18 cellular contexts compared by ENCODE assay signal in the genomic region with DNA sequence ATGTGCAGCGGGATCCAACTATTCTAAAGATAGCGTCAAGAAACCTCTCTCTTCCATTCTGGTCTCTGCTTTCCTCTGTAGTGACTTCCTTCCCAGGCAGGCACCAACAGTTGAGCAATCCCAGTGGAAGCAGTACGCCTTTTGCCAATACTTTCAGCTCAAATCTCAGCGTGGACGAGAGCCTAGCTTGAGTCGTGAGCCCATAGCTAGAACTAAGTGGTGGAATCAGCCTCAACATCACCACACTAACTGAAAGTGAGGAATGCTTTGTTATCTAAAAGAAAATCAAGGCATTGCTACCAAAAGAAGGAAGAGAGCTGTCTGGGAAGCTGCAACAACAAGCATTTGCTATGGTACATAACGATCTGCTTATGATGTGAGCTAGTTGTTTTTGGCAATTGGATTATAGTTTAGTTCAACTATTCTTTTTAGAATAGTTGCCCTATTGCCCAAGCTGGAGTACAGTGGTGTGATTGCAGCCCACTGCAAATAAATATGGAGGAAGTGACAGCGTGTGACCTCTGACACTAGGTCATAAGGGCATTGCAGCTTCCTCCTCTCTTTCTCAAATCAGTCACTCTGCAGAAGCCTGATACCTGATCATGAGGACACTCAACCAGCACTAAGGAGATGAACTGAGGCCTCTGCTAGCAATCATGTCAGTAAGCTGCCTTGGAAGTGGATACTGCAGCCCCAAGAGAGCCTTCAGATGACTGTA. TPM values are rescaled to one million over a fixed set of nuclear protein-coding genes. Genes with fewer than 3 reads are reported as not detected.
DNase-seq lines count a peak whose midpoint lies in the region; ATAC-seq, FAIRE-seq and TF ChIP-seq lines count a peak whose summit lies in the region.
"Had no signal": no experiment of that assay in that cellular context is flagged by ENCODE, and none has a peak within 500 bp of the region (broad histone marks: within the 10 kb centered on the region; RNA-seq: fewer than 3 reads in every experiment).

No MANE protein-coding gene starts in this region.

- H3K36me3 ChIP-seq in GM23338 (ENCODE audit: insufficient read depth), result no peaks in the 10 kb centered on the region
- H3K36me3 ChIP-seq in OCI-LY7 (ENCODE audit: insufficient read depth, low read length), result no peaks in the 10 kb centered on the region
- no peaks in the 10 kb centered on the region for H3K36me3 ChIP-seq in endothelial cell of umbilical vein (ENCODE audit: control insufficient read depth in 2 of 2, extremely low read depth in 1 of 2, insufficient read depth in 2 of 2, low read length in 2 of 2)

- H3K4me3 Mint-ChIP-seq in GM23338, result no peak overlapping the region
- no peak overlapping the region for H3K4me3 Mint-ChIP-seq in nephron progenitor cell
- H3K4me3 Mint-ChIP-seq in Calu3 (ENCODE audit: low read depth, unreplicated experiment), result no peak overlapping the region
- H3K4me3 Mint-ChIP-seq in natural killer cell treated with Interleukin-12 subunit alpha and Interleukin-12 subunit beta and Interleukin-15 and Interleukin-18, amount 100 ng/mL, for 72 hours, result no peak overlapping the region
- H3K4me3 Mint-ChIP-seq: activated CD4-positive, alpha-beta memory T cell treated with anti-CD3 and anti-CD28 coated beads for 36 hours; activated naive CD4-positive, alpha-beta T cell treated with anti-CD3 and anti-CD28 coated beads for 36 hours had no signal

- no peak overlapping the region for H3K27ac ChIP-seq in GM23338 (ENCODE audit: low read depth)
- H3K27ac ChIP-seq in OCI-LY7 (ENCODE audit: low read depth, low read length, poor library complexity, severe bottlenecking), result no peak overlapping the region
- H3K27ac ChIP-seq in endothelial cell of umbilical vein (ENCODE audit: insufficient read depth, low read depth, low read length), result no peak overlapping the region
- H3K27ac ChIP-seq: VCaP had no signal

- intact Hi-C loops in OCI-LY7 (cut with micrococcal nuclease; ENCODE audit: unreplicated experiment), result no loop called here
- intact Hi-C loops in endothelial cell of umbilical vein (cut with micrococcal nuclease), result no loop called here
- intact Hi-C loops in Calu3 (cut with micrococcal nuclease; ENCODE audit: unreplicated experiment), result no loop called here
- intact Hi-C loops in head of caudate nucleus (cut with DNase I), result no loop called here
- intact Hi-C loops in lower leg skin (cut with DNase I; ENCODE audit: low total_unique reads), result no loop called here

- H3K4me3 ChIP-seq in GM23338 (no peak overlapping the region), OCI-LY7 (ENCODE audit: low read depth, low read length, poor library complexity, severe bottlenecking) (no peak overlapping the region), endothelial cell of umbilical vein (replicated peaks in 1 of 3; ENCODE audit: insufficient read depth in 1 of 3, low read depth in 1 of 3, low read length in 3 of 3) (no peak overlapping the region), lower leg skin (ENCODE audit: low read depth, poor library complexity, severe bottlenecking) (no peak overlapping the region)

- TF ChIP-seq CTCF in GM23338 (conservative IDR thresholded peaks at IDR 0.05; ENCODE audit: low read depth in 2 of 2), result no peak
- no peak for TF ChIP-seq CTCF in OCI-LY7 (conservative IDR thresholded peaks at IDR 0.05; ENCODE audit: low read length)
- TF ChIP-seq CTCF in endothelial cell of umbilical vein (IDR thresholded peaks at IDR 0.05; ENCODE audit: extremely low read depth in 1 of 2, insufficient read depth in 1 of 2, low read depth in 1 of 2, low read length in 2 of 2), result no peak
- no peak for TF ChIP-seq CTCF in nephron progenitor cell (IDR thresholded peaks at IDR 0.05)
- TF ChIP-seq CTCF in Calu3 (IDR thresholded peaks at IDR 0.05; ENCODE audit: unreplicated experiment), result no peak
- TF ChIP-seq CTCF in lower leg skin (IDR thresholded peaks at IDR 0.05), result no peak

- dilution Hi-C loops in endothelial cell of umbilical vein (cut with MboI; ENCODE audit: extremely low pct_ligation_motif_present, low sequenced_read_pairs), result no loop called here

- DNase-seq in GM23338 (ENCODE audit: low spot score), result no peak
- no peak for DNase-seq in OCI-LY7 (ENCODE audit: low spot score)
- peak; percentile 44 for DNase-seq in endothelial cell of umbilical vein (ENCODE audit: low read depth, low spot score)
- peak; percentile 46 for DNase-seq in nephron progenitor cell
- no peak for DNase-seq in Calu3
- DNase-seq in natural killer cell treated with Interleukin-12 subunit alpha and Interleukin-12 subunit beta and Interleukin-15 and Interleukin-18, amount 100 ng/mL, for 72 hours (ENCODE audit: low spot score), result no peak
- no peak for DNase-seq in head of caudate nucleus
- DNase-seq in lower leg skin (ENCODE audit: low spot score in 2 of 2), result no peak
- DNase-seq: activated CD4-positive, alpha-beta memory T cell treated with anti-CD3 and anti-CD28 coated beads for 36 hours; activated naive CD4-positive, alpha-beta T cell treated with anti-CD3 and anti-CD28 coated beads for 36 hours; cerebellar nuclear complex; DND-41; hypothalamus; kidney; midbrain; NCI-H1694 had no signal

- H3K9ac ChIP-seq in endothelial cell of umbilical vein (replicated peaks; ENCODE audit: extremely low read depth, insufficient read depth, low read length), result no peak overlapping the region

- no peak overlapping the region for H3K4me2 ChIP-seq in GM23338
- H3K4me2 ChIP-seq in OCI-LY7 (ENCODE audit: low read length), result no peak overlapping the region
- H3K4me2 ChIP-seq in endothelial cell of umbilical vein (ENCODE audit: insufficient read depth, low read length), result no peak overlapping the region

- no peaks in the 10 kb centered on the region for H3K79me2 ChIP-seq in GM23338 (replicated peaks; ENCODE audit: insufficient read depth)
- H3K79me2 ChIP-seq in OCI-LY7 (ENCODE audit: insufficient read depth, low read depth, low read length), result no peaks in the 10 kb centered on the region
- H3K79me2 ChIP-seq in endothelial cell of umbilical vein (ENCODE audit: control insufficient read depth, insufficient read depth, low read length), result no peaks in the 10 kb centered on the region

- H3K4me1 ChIP-seq in GM23338 (ENCODE audit: insufficient read depth) (no peaks in the 10 kb centered on the region), OCI-LY7 (ENCODE audit: insufficient read depth, low read length, poor library complexity, severe bottlenecking) (peaks cover 13% of the 10 kb centered on the region), endothelial cell of umbilical vein (ENCODE audit: control insufficient read depth, extremely low read depth, insufficient read depth, low read length) (peaks cover 32% of the 10 kb centered on the region)

- H3K9me3 ChIP-seq in OCI-LY7 (ENCODE audit: low read length), result no peaks in the 10 kb centered on the region; the same call in 1 of the 2 replicates
- H3K9me3 ChIP-seq in endothelial cell of umbilical vein (replicated peaks; ENCODE audit: control insufficient read depth, insufficient read depth, low read length), result no peaks in the 10 kb centered on the region

- peaks cover 1% of the 10 kb centered on the region for H3K27me3 Mint-ChIP-seq in GM23338 (ENCODE audit: insufficient read depth, low read depth, poor library complexity)
- H3K27me3 Mint-ChIP-seq in nephron progenitor cell (ENCODE audit: low read depth, poor library complexity), result peaks cover 6% of the 10 kb centered on the region
- no peaks in the 10 kb centered on the region for H3K27me3 Mint-ChIP-seq in Calu3 (ENCODE audit: unreplicated experiment)
- peaks cover 3 to 5% of the 10 kb centered on the region in 2 donors for H3K27me3 Mint-ChIP-seq in natural killer cell treated with Interleukin-12 subunit alpha and Interleukin-12 subunit beta and Interleukin-15 and Interleukin-18, amount 100 ng/mL, for 72 hours
- H3K27me3 Mint-ChIP-seq: activated CD4-positive, alpha-beta memory T cell treated with anti-CD3 and anti-CD28 coated beads for 36 hours had no signal

- H3K9me3 Mint-ChIP-seq in GM23338 (no peaks in the 10 kb centered on the region; the same call in 2 of the 3 replicates), nephron progenitor cell (no peaks in the 10 kb centered on the region), Calu3 (ENCODE audit: low read depth, unreplicated experiment) (no peaks in the 10 kb centered on the region)
- H3K9me3 Mint-ChIP-seq in natural killer cell treated with Interleukin-12 subunit alpha and Interleukin-12 subunit beta and Interleukin-15 and Interleukin-18, amount 100 ng/mL, for 72 hours, result no peaks in the 10 kb centered on the region
- H3K9me3 Mint-ChIP-seq: activated CD4-positive, alpha-beta memory T cell treated with anti-CD3 and anti-CD28 coated beads for 36 hours; activated naive CD4-positive, alpha-beta T cell treated with anti-CD3 and anti-CD28 coated beads for 36 hours had no signal

- 81 to 85% methylated on average over 8 of the region's 8 CpGs for WGBS in lower leg skin, 2 donors

- H3K9me2 ChIP-seq in GM23338 (ENCODE audit: insufficient read depth) (no peaks in the 10 kb centered on the region), OCI-LY7 (ENCODE audit: insufficient read depth, low read length) (no peaks in the 10 kb centered on the region)

- H3K9me1 ChIP-seq in endothelial cell of umbilical vein (replicated peaks; ENCODE audit: control insufficient read depth, extremely low read depth, insufficient read depth, low read length), result no peaks in the 10 kb centered on the region

- H3K27ac Mint-ChIP-seq in GM23338 (no peak overlapping the region), nephron progenitor cell (peak overlapping the region; percentile 96), Calu3 (ENCODE audit: unreplicated experiment) (no peak overlapping the region)
- H3K27ac Mint-ChIP-seq in natural killer cell treated with Interleukin-12 subunit alpha and Interleukin-12 subunit beta and Interleukin-15 and Interleukin-18, amount 100 ng/mL, for 72 hours, result no peak overlapping the region
- H3K27ac Mint-ChIP-seq: activated CD4-positive, alpha-beta memory T cell treated with anti-CD3 and anti-CD28 coated beads for 36 hours; activated naive CD4-positive, alpha-beta T cell treated with anti-CD3 and anti-CD28 coated beads for 36 hours had no signal

- no peak; the same call in 2 of the 3 replicates for ATAC-seq in GM23338
- ATAC-seq in natural killer cell treated with Interleukin-12 subunit alpha and Interleukin-12 subunit beta and Interleukin-15 and Interleukin-18, amount 100 ng/mL, for 72 hours, result no peak

- POLR2A ChIA-PET in OCI-LY7 (lab: Charles Lee) (interaction anchor here (0.5 to 2.3 kb wide), 8 partner anchors 14 to 110 kb away, joined by 3 to 7 read pairs (median 4); a partner anchor contains a TSS), endothelial cell of umbilical vein (lab: Charles Lee) (no interaction called here)

- no peaks in the 10 kb centered on the region for H3K27me3 ChIP-seq in GM23338 (ENCODE audit: insufficient read depth)
- peaks cover 0 to 2% of the 10 kb centered on the region in 2 experiments for H3K27me3 ChIP-seq in endothelial cell of umbilical vein (ENCODE audit: control insufficient read depth in 2 of 2, insufficient read depth in 2 of 2, low read length in 2 of 2)

- no TSS peak for BruUV-seq in OCI-LY7 (replicated peaks; lab: Mats Ljungman, UMichigan)
- no TSS peak for BruUV-seq in endothelial cell of umbilical vein (replicated peaks; lab: Mats Ljungman, UMichigan)
- no TSS peak for BruUV-seq in Calu3 (replicated peaks; lab: Mats Ljungman, UMichigan)

- CTCF ChIA-PET in OCI-LY7 (lab: Charles Lee; ENCODE audit: unreplicated experiment) (no interaction called here), endothelial cell of umbilical vein (lab: Charles Lee) (interaction anchor here (1.1 to 1.3 kb wide), 2 partner anchors 160 to 226 kb away, joined by 3 read pairs; no protein-coding TSS in a partner anchor), Calu3 (lab: Charles Lee) (no interaction called here)

- H4K20me1 ChIP-seq in GM23338 (replicated peaks; ENCODE audit: insufficient read depth) (no peaks in the 10 kb centered on the region), OCI-LY7 (ENCODE audit: insufficient read depth, low read length) (no peaks in the 10 kb centered on the region), endothelial cell of umbilical vein (replicated peaks; ENCODE audit: control insufficient read depth, extremely low read depth, insufficient read depth, low read length) (no peaks in the 10 kb centered on the region)

- H3K4me1 Mint-ChIP-seq in GM23338 (no peaks in the 10 kb centered on the region; the same call in 2 of the 3 replicates), nephron progenitor cell (peaks cover 27% of the 10 kb centered on the region), Calu3 (ENCODE audit: low read depth, unreplicated experiment) (peaks cover 9% of the 10 kb centered on the region)
- no peaks in the 10 kb centered on the region for H3K4me1 Mint-ChIP-seq in natural killer cell treated with Interleukin-12 subunit alpha and Interleukin-12 subunit beta and Interleukin-15 and Interleukin-18, amount 100 ng/mL, for 72 hours (ENCODE audit: low read depth in 2 of 2)

- H2AFZ ChIP-seq in GM23338 (peak overlapping the region; percentile 48), OCI-LY7 (ENCODE audit: low read length) (peak overlapping the region; percentile 40; the same call in 1 of the 2 replicates), endothelial cell of umbilical vein (ENCODE audit: low read depth, low read length) (peak overlapping the region; percentile 57)

- peak; percentile 50 for FAIRE-seq in endothelial cell of umbilical vein (lab: Jason Lieb, UNC)
- FAIRE-seq: astrocyte, kidney had no signal

- H3K36me3 Mint-ChIP-seq in GM23338 (ENCODE audit: low read depth) (no peaks in the 10 kb centered on the region), nephron progenitor cell (ENCODE audit: low read depth) (no peaks in the 10 kb centered on the region), Calu3 (ENCODE audit: insufficient read depth, unreplicated experiment) (no peaks in the 10 kb centered on the region)
- H3K36me3 Mint-ChIP-seq in natural killer cell treated with Interleukin-12 subunit alpha and Interleukin-12 subunit beta and Interleukin-15 and Interleukin-18, amount 100 ng/mL, for 72 hours, result no peaks in the 10 kb centered on the region
- H3K36me3 Mint-ChIP-seq: activated CD4-positive, alpha-beta memory T cell treated with anti-CD3 and anti-CD28 coated beads for 36 hours had no signal

- no peaks in the 10 kb centered on the region for H3F3A ChIP-seq in GM23338 (replicated peaks; ENCODE audit: low read depth)

- no peak for TF ChIP-seq POLR2A in endothelial cell of umbilical vein (IDR thresholded peaks at IDR 0.05; ENCODE audit: low read depth, low read length)
- no peak for TF ChIP-seq POLR2A in lower leg skin (IDR thresholded peaks at IDR 0.05)

RNA-seq across cellular contexts. Expression of a gene that starts 24.7 kb away (rescaled TPM):
- total RNA-seq in GM23338 (2014; rRNA removed; shearing (Covaris generic)), result 44.6 and 53.3 TPM in 2 replicates
- 24.7 and 30.7 TPM in 2 replicates for polyA plus RNA-seq in GM23338 (2016; fragmentation: Nextera tagmentation; extraction: Ambion mirVana)
- total RNA-seq in OCI-LY7 (2014; rRNA removed; shearing (Covaris generic)), result 85.4 and 91.9 TPM in 2 replicates
- total RNA-seq in OCI-LY7 (2022), result 88.1 and 88.5 TPM in 2 replicates
- 79.8 and 84.9 TPM in 2 replicates for total RNA-seq in endothelial cell of umbilical vein
- 12.5 and 17.0 TPM in 2 replicates for polyA plus RNA-seq in endothelial cell of umbilical vein
- polyA plus RNA-seq in endothelial cell of umbilical vein (2011; cell fraction: cytosol; rRNA removed), result 13.5 and 15.9 TPM in 2 replicates
- 107 and 117 TPM in 2 replicates for polyA plus RNA-seq in endothelial cell of umbilical vein (2011; cell fraction: nucleus; rRNA removed)
- polyA plus RNA-seq in endothelial cell of umbilical vein (2012), result 24.2 and 32.3 TPM in 2 replicates
- 168 TPM in 2 replicates for polyA minus RNA-seq in endothelial cell of umbilical vein
- 17.4 TPM for polyA minus RNA-seq in endothelial cell of umbilical vein (2011; cell fraction: cytosol; rRNA and poly(A)+ RNA removed)
- 404 and 559 TPM in 2 replicates for polyA minus RNA-seq in endothelial cell of umbilical vein (2011; cell fraction: nucleus; rRNA and poly(A)+ RNA removed)
- 45.8 and 52.5 TPM in 2 replicates for total RNA-seq in Calu3 (2022)
- 100 to 1,000 TPM in 1 of 2 donors, 10 to 100 TPM in 1; 99.0 to 113 TPM for total RNA-seq in natural killer cell treated with Interleukin-12 subunit alpha and Interleukin-12 subunit beta and Interleukin-15 and Interleukin-18, amount 100 ng/mL, for 72 hours
- total RNA-seq in lower leg skin, result 10 to 100 TPM; 51.1 to 96.5 (median 70.6) TPM

RNA-seq across cellular contexts. Expression of a gene that starts 26.1 kb away (rescaled TPM):
- total RNA-seq in GM23338 (2014; rRNA removed; shearing (Covaris generic)), result 125 and 168 TPM in 2 replicates
- polyA plus RNA-seq in GM23338 (2016; fragmentation: Nextera tagmentation; extraction: Ambion mirVana), result 166 and 190 TPM in 2 replicates
- total RNA-seq in OCI-LY7 (2014; rRNA removed; shearing (Covaris generic)), result 50.4 and 76.1 TPM in 2 replicates
- total RNA-seq in OCI-LY7 (2022), result 136 and 143 TPM in 2 replicates
- 99.9 and 101 TPM in 2 replicates for total RNA-seq in endothelial cell of umbilical vein
- 54.7 and 81.7 TPM in 2 replicates for polyA plus RNA-seq in endothelial cell of umbilical vein
- polyA plus RNA-seq in endothelial cell of umbilical vein (2011; cell fraction: cytosol; rRNA removed), result 98.7 and 103 TPM in 2 replicates
- 66.1 and 79.2 TPM in 2 replicates for polyA plus RNA-seq in endothelial cell of umbilical vein (2011; cell fraction: nucleus; rRNA removed)
- polyA plus RNA-seq in endothelial cell of umbilical vein (2012), result 95.8 and 118 TPM in 2 replicates
- polyA minus RNA-seq in endothelial cell of umbilical vein, result 57.2 and 58.1 TPM in 2 replicates
- 22.2 TPM for polyA minus RNA-seq in endothelial cell of umbilical vein (2011; cell fraction: cytosol; rRNA and poly(A)+ RNA removed)
- 57.8 and 75.6 TPM in 2 replicates for polyA minus RNA-seq in endothelial cell of umbilical vein (2011; cell fraction: nucleus; rRNA and poly(A)+ RNA removed)
- total RNA-seq in Calu3 (2022), result 97.6 and 103 TPM in 2 replicates
- total RNA-seq in natural killer cell treated with Interleukin-12 subunit alpha and Interleukin-12 subunit beta and Interleukin-15 and Interleukin-18, amount 100 ng/mL, for 72 hours, result 100 to 1,000 TPM in 1 of 2 donors, 10 to 100 TPM in 1; 93.9 to 104 TPM
- total RNA-seq in lower leg skin, result 100 to 1,000 TPM in 2 of 4 donors, 10 to 100 TPM in 2; 65.9 to 103 (median 88.6) TPM

Comparison
In these comparisons a context has a peak if more than half of its experiments do, and no peak if none do; other contexts are left out.
1. DNase-seq: peak in endothelial cell of umbilical vein (single experiment) and nephron progenitor cell (single experiment); none in GM23338 (single experiment), OCI-LY7 (single experiment), Calu3 (single experiment), natural killer cell treated with Interleukin-12 subunit alpha and Interleukin-12 subunit beta and Interleukin-15 and Interleukin-18, amount 100 ng/mL, for 72 hours (single experiment), head of caudate nucleus (0 of 42) and lower leg skin (0 of 2).
2. Peak in every context shown above with its lines, with median percentiles within 50 percentile points of each other: H2AFZ ChIP-seq.